In genomic region chr9:130186839-130187522, GRCh38 we compare ENCODE assay signal across 8 cellular contexts. TPM values are rescaled to one million over a fixed set of nuclear protein-coding genes. Genes with fewer than 3 reads are reported as not detected.
A peak's percentile ranks its signal among the peaks of the same experiment; 100 is the strongest.
DNase-seq lines count a peak whose midpoint lies in the region; ATAC-seq, FAIRE-seq and TF ChIP-seq lines count a peak whose summit lies in the region.

No MANE protein-coding gene starts in this region.

- H3K9me3 ChIP-seq in AG04450 (ENCODE audit: control insufficient read depth, insufficient read depth, low read length) (no peaks in the 10 kb centered on the region), keratinocyte (ENCODE audit: control insufficient read depth, low read depth, low read length) (no peaks in the 10 kb centered on the region), vagina (no peaks in the 10 kb centered on the region)

- ATAC-seq in GM19452 (IDR thresholded peaks at IDR 0.05; ENCODE audit: unreplicated experiment) (no peak), GM21619 (IDR thresholded peaks at IDR 0.05; ENCODE audit: unreplicated experiment) (no peak)

- intact Hi-C loops in vagina (cut with DNase I) = no loop called here

- H4K20me1 ChIP-seq in keratinocyte (ENCODE audit: control insufficient read depth, extremely low read depth, insufficient read depth, low read length) = peaks cover 37% of the 10 kb centered on the region

- POLR2A ChIA-PET in AG04450 (lab: Yijun Ruan, JAX) = interaction anchor here (0.7 kb wide), 1 partner anchor 13 kb away, joined by 3 read pairs; no protein-coding TSS in a partner anchor

- H3K9ac ChIP-seq in keratinocyte (ENCODE audit: control insufficient read depth, extremely low read depth, insufficient read depth, low read length) = peak overlapping the region; percentile 36

- H3K27ac ChIP-seq in AG04450 (ENCODE audit: low read depth, low read length) (peak overlapping the region; percentile 81), keratinocyte (ENCODE audit: control insufficient read depth, insufficient read depth, low read length) (peak overlapping the region; percentile 33), vagina (peak overlapping the region; percentile 90)

- H3K36me3 ChIP-seq in keratinocyte (ENCODE audit: control insufficient read depth in 2 of 2, extremely low read depth in 1 of 2, insufficient read depth in 2 of 2, low read length in 2 of 2) (peaks cover 0 to 6% of the 10 kb centered on the region in 2 experiments), vagina (no peaks in the 10 kb centered on the region)

- H3K27me3 ChIP-seq in AG04450 (ENCODE audit: control insufficient read depth, insufficient read depth, low read length) (no peaks in the 10 kb centered on the region), keratinocyte (ENCODE audit: control insufficient read depth, extremely low read depth, insufficient read depth, low read length) (no peaks in the 10 kb centered on the region), vagina (no peaks in the 10 kb centered on the region)

- DNase-seq in AG04450 (ENCODE audit: low read depth, low spot score) = no peak
- DNase-seq in HTR-8/SVneo (ENCODE audit: insufficient read length, low spot score) = peak; percentile 81
- DNase-seq in astrocyte of the hippocampus (ENCODE audit: low read depth, low spot score) = peak; percentile 78
- no peak for DNase-seq in keratinocyte (ENCODE audit: low read depth, low spot score)
- no peak for DNase-seq in vagina (ENCODE audit: extremely low spot score in 2 of 2)
- no peak for DNase-seq in Kasumi-1 (lab: John Stamatoyannopoulos, UW)

- 0 out of 2 replicates have a peak overlapping the region, but pooled peaks have one; percentile 10 for H3K4me3 ChIP-seq in AG04450 (ENCODE audit: low read depth, low read length)
- H3K4me3 ChIP-seq in keratinocyte (ENCODE audit: control insufficient read depth in 2 of 3, extremely low read depth in 1 of 3, insufficient read depth in 2 of 3, low read depth in 1 of 3, low read length in 3 of 3) = peak overlapping the region; percentile 20 to 41 (median 33)
- peak overlapping the region; percentile 45 to 47 for H3K4me3 ChIP-seq in vagina

- dilution Hi-C loops in keratinocyte (cut with MboI; ENCODE audit: extremely low pct_ligation_motif_present, low sequenced_read_pairs) = no loop called here

- no peak for FAIRE-seq in HTR-8/SVneo (lab: Jason Lieb, UNC)
- FAIRE-seq in keratinocyte (lab: Jason Lieb, UNC) = peak; percentile 60

- H2AFZ ChIP-seq in keratinocyte (ENCODE audit: control insufficient read depth, low read length) = no peak overlapping the region

- no peak for TF ChIP-seq POLR2A in vagina (IDR thresholded peaks at IDR 0.05)

- H3K79me2 ChIP-seq in keratinocyte (ENCODE audit: control insufficient read depth, insufficient read depth, low read length) = peaks cover 82% of the 10 kb centered on the region

- H3K4me1 ChIP-seq in keratinocyte (ENCODE audit: control insufficient read depth, extremely low read depth, insufficient read depth, low read length) (peaks cover 33% of the 10 kb centered on the region), vagina (peaks cover 79% of the 10 kb centered on the region)

- CTCF ChIA-PET in AG04450 (lab: Charles Lee) = interaction anchor here (0.7 kb wide), 1 partner anchor 82 kb away, joined by 3 read pairs; no protein-coding TSS in a partner anchor

- peaks cover 11% of the 10 kb centered on the region for H3K9me1 ChIP-seq in keratinocyte (ENCODE audit: control insufficient read depth, extremely low read depth, insufficient read depth, low read length)

- H3K4me2 ChIP-seq in keratinocyte (ENCODE audit: control insufficient read depth, extremely low read depth, insufficient read depth, low read depth, low read length) = peak overlapping the region; percentile 70

- no peak for TF ChIP-seq CTCF in AG04450 (IDR thresholded peaks at IDR 0.05; ENCODE audit: low read depth, low read length)
- TF ChIP-seq CTCF in keratinocyte (optimal IDR thresholded peaks at IDR 0.05 in 1 of 3, IDR thresholded peaks at IDR 0.05 in 1 of 3, conservative IDR thresholded peaks at IDR 0.05 in 1 of 3; ENCODE audit: extremely low read depth in 1 of 3, insufficient read depth in 2 of 3, low read length in 3 of 3) = no peak
- TF ChIP-seq CTCF in vagina (IDR thresholded peaks at IDR 0.05) = no peak

RNA-seq across cellular contexts. Expression of gene NCS1, which starts 14.8 kb away (rescaled TPM):
- 68.3 and 69.9 TPM in 2 replicates for polyA plus RNA-seq in AG04450 (2011; rRNA removed)
- polyA minus RNA-seq in AG04450 (2011; rRNA and poly(A)+ RNA removed) = 57.8 and 68.3 TPM in 2 replicates
- 49.1 to 67.4 TPM (median 61.6 TPM) in 3 replicates for polyA plus RNA-seq in keratinocyte
- 7.2 TPM for polyA plus RNA-seq in keratinocyte (2011; ENCODE audit: low read depth)
- 52.4 and 71.2 TPM in 2 replicates for polyA plus RNA-seq in keratinocyte (2011; cell fraction: cytosol; rRNA removed)
- polyA plus RNA-seq in keratinocyte (2011; cell fraction: nucleus; rRNA removed) = 35.4 and 37.0 TPM in 2 replicates
- polyA plus RNA-seq in keratinocyte (2012; ENCODE audit: low replicate concordance) = 26.6 and 49.7 TPM in 2 replicates
- 45.3 to 74.1 TPM (median 69.9 TPM) in 3 replicates for polyA minus RNA-seq in keratinocyte
- polyA minus RNA-seq in keratinocyte (2011; cell fraction: cytosol; rRNA and poly(A)+ RNA removed) = 94.6 TPM
- polyA minus RNA-seq in keratinocyte (2011; cell fraction: nucleus; rRNA and poly(A)+ RNA removed) = 22.4 and 28.3 TPM in 2 replicates
- 20.4 TPM for total RNA-seq in vagina

Comparison
In these comparisons a context has a peak if more than half of its experiments do, and no peak if none do; other contexts are left out.
1. DNase-seq: peak in HTR-8/SVneo (single experiment) and astrocyte of the hippocampus (single experiment); none in AG04450 (single experiment), keratinocyte (single experiment), vagina (0 of 2) and Kasumi-1 (0 of 2).
2. H3K27ac ChIP-seq: peak in every context shown above with its lines; median percentile 90 in vagina; 81 in AG04450; 33 in keratinocyte.
3. Peak in every context shown above with its lines, with median percentiles within 50 percentile points of each other: H3K4me3 ChIP-seq.